ENCODE assay signal across 31 cellular contexts in genomic region chr10:93615576-93615975, GRCh38. TPM values are rescaled to one million over a fixed set of nuclear protein-coding genes. Genes with fewer than 3 reads are reported as not detected.
DNase-seq lines count a peak whose midpoint lies in the region; ATAC-seq, FAIRE-seq and TF ChIP-seq lines count a peak whose summit lies in the region.
"Had no signal": no experiment of that assay in that cellular context is flagged by ENCODE, and none has a peak within 500 bp of the region (broad histone marks: within the 10 kb centered on the region; RNA-seq: fewer than 3 reads in every experiment).

No MANE protein-coding gene starts in this region.

- H3K9ac ChIP-seq in HepG2 (ENCODE audit: insufficient read depth, low read depth, low read length), result no peak overlapping the region
- no peak overlapping the region for H3K9ac ChIP-seq in OCI-LY3 (ENCODE audit: low read length)
- H3K9ac ChIP-seq in neuronal stem cell (ENCODE audit: low read depth, low read length, poor library complexity), result no peak overlapping the region

- H4K20me1 ChIP-seq in HepG2 (ENCODE audit: insufficient read depth, low read length) (no peaks in the 10 kb centered on the region), OCI-LY3 (ENCODE audit: insufficient read depth, low read length) (no peaks in the 10 kb centered on the region)

- no peak for TF ChIP-seq EP300 in HepG2 (IDR thresholded peaks at IDR 0.05; ENCODE audit: low read depth in 2 of 2, low read length in 2 of 2)
- no peak for TF ChIP-seq EP300 in HepG2 (CRISPR knock-in tag; IDR thresholded peaks at IDR 0.05; ENCODE audit: borderline replicate concordance)
- TF ChIP-seq EP300 in tibial nerve (IDR thresholded peaks at IDR 0.05), result no peak

- CTCF ChIA-PET in HepG2 (lab: Yijun Ruan, JAX; ENCODE audit: low intra/inter-chr PET ratio, low total read pairs), result no interaction called here

- TF ChIP-seq CTCF in right lobe of liver (IDR thresholded peaks at IDR 0.05), result no peak
- no peak for TF ChIP-seq CTCF in HepG2 (CRISPR knock-in tag; IDR thresholded peaks at IDR 0.05)
- TF ChIP-seq CTCF in OCI-LY3 (IDR thresholded peaks at IDR 0.05; ENCODE audit: low read depth, low read length), result no peak
- TF ChIP-seq CTCF in lower lobe of right lung (IDR thresholded peaks at IDR 0.05), result no peak
- TF ChIP-seq CTCF in tibial nerve (IDR thresholded peaks at IDR 0.05), result no peak
- TF ChIP-seq CTCF in type B pancreatic cell (conservative IDR thresholded peaks at IDR 0.05), result no peak

- H4K8ac ChIP-seq in neuronal stem cell (ENCODE audit: low read depth, low read length), result no peak overlapping the region

- no peak overlapping the region for H2BK5ac ChIP-seq in neuronal stem cell (ENCODE audit: low read length)

- H3K4me1 ChIP-seq in right lobe of liver (no peaks in the 10 kb centered on the region), HepG2 (ENCODE audit: insufficient read depth, low read length) (peaks cover 30% of the 10 kb centered on the region), OCI-LY3 (ENCODE audit: low read length) (no peaks in the 10 kb centered on the region), lower lobe of right lung (no peaks in the 10 kb centered on the region), tibial nerve (no peaks in the 10 kb centered on the region), neuronal stem cell (ENCODE audit: control insufficient read depth in 2 of 2, insufficient read depth in 1 of 2, low read depth in 1 of 2, low read length in 2 of 2) (peaks cover 0 to 2% of the 10 kb centered on the region in 2 donors)
- H3K4me1 ChIP-seq: adrenal gland, esophagus muscularis mucosa, HAP-1 had no signal

- no peak overlapping the region for H3K27ac Mint-ChIP-seq in type B pancreatic cell
- H3K27ac Mint-ChIP-seq: activated CD4-positive, alpha-beta memory T cell treated with anti-CD3 and anti-CD28 coated beads, Interleukin-2, amount 10 ng/mL, durations not matched to agents 7 days and 5 days; activated naive CD4-positive, alpha-beta T cell treated with anti-CD3 and anti-CD28 coated beads, Interleukin-2, amount 10 ng/mL, durations not matched to agents 7 days and 5 days; natural killer cell had no signal

- TF ChIP-seq POLR2A in right lobe of liver (IDR thresholded peaks at IDR 0.05), result no peak
- no peak for TF ChIP-seq POLR2A in HepG2 (IDR thresholded peaks at IDR 0.05; ENCODE audit: insufficient read depth in 1 of 2, low read depth in 2 of 2, low read length in 2 of 2)
- no peak for TF ChIP-seq POLR2A in tibial nerve (IDR thresholded peaks at IDR 0.05)

- no peak overlapping the region for H2AK5ac ChIP-seq in neuronal stem cell (ENCODE audit: low read depth, low read length)

- H3K4me3 ChIP-seq in right lobe of liver (no peak overlapping the region), HepG2 (replicated peaks in 1 of 3; ENCODE audit: insufficient read depth in 1 of 3, low read depth in 2 of 3, low read length in 3 of 3) (no peak overlapping the region), OCI-LY3 (ENCODE audit: low read length) (no peak overlapping the region), lower lobe of right lung (no peak overlapping the region), tibial nerve (no peak overlapping the region), neuronal stem cell (ENCODE audit: low read length in 2 of 2) (no peak overlapping the region)
- H3K4me3 ChIP-seq: adrenal gland, esophagus muscularis mucosa, HAP-1 had no signal

- H3K79me1 ChIP-seq in neuronal stem cell (ENCODE audit: low read depth, low read length), result no peaks in the 10 kb centered on the region

- no peak overlapping the region for H4K91ac ChIP-seq in neuronal stem cell (ENCODE audit: low read depth, low read length, poor library complexity)

- in situ Hi-C loops in HepG2 (cut with HindIII; ENCODE audit: extremely low pct_ligation_motif_present, low pct_unique_long_range_greater_than_20kb), result no loop called here

- no peak for FAIRE-seq in HepG2 (lab: Jason Lieb, UNC)
- FAIRE-seq: A204.1, GM12891, keratinocyte had no signal

- H3K18ac ChIP-seq in neuronal stem cell (ENCODE audit: low read length), result no peak overlapping the region

- H3K9me3 ChIP-seq in right lobe of liver, result no peaks in the 10 kb centered on the region
- H3K9me3 ChIP-seq in HepG2 (ENCODE audit: low read length), result no peaks in the 10 kb centered on the region
- no peaks in the 10 kb centered on the region for H3K9me3 ChIP-seq in OCI-LY3 (ENCODE audit: insufficient read depth, low read length)
- H3K9me3 ChIP-seq in lower lobe of right lung, result no peaks in the 10 kb centered on the region
- H3K9me3 ChIP-seq in tibial nerve, result no peaks in the 10 kb centered on the region
- H3K9me3 ChIP-seq in neuronal stem cell (replicated peaks in 1 of 2; ENCODE audit: control insufficient read depth in 2 of 2, insufficient read depth in 1 of 2, low read depth in 1 of 2, low read length in 2 of 2), result no peaks in the 10 kb centered on the region
- H3K9me3 ChIP-seq: adrenal gland, esophagus muscularis mucosa, HAP-1, heart right ventricle had no signal

- no peak overlapping the region for H3K4me3 Mint-ChIP-seq in type B pancreatic cell
- H3K4me3 Mint-ChIP-seq: activated CD4-positive, alpha-beta memory T cell treated with anti-CD3 and anti-CD28 coated beads, Interleukin-2, amount 10 ng/mL, durations not matched to agents 7 days and 5 days; activated naive CD4-positive, alpha-beta T cell treated with anti-CD3 and anti-CD28 coated beads, Interleukin-2, amount 10 ng/mL, durations not matched to agents 7 days and 5 days; natural killer cell had no signal

- H3K36me3 Mint-ChIP-seq in type B pancreatic cell, result no peaks in the 10 kb centered on the region
- H3K36me3 Mint-ChIP-seq: activated naive CD4-positive, alpha-beta T cell treated with anti-CD3 and anti-CD28 coated beads, Interleukin-2, amount 10 ng/mL, durations not matched to agents 7 days and 5 days; natural killer cell had no signal

- BruUV-seq in HepG2 (replicated peaks; lab: Mats Ljungman, UMichigan), result no TSS peak

- no peak overlapping the region for H2BK12ac ChIP-seq in neuronal stem cell (ENCODE audit: low read length)

- peaks cover 5% of the 10 kb centered on the region for H3K4me1 Mint-ChIP-seq in type B pancreatic cell (ENCODE audit: unreplicated experiment)
- H3K4me1 Mint-ChIP-seq: activated CD4-positive, alpha-beta memory T cell treated with anti-CD3 and anti-CD28 coated beads, Interleukin-2, amount 10 ng/mL, durations not matched to agents 7 days and 5 days; activated naive CD4-positive, alpha-beta T cell treated with anti-CD3 and anti-CD28 coated beads, Interleukin-2, amount 10 ng/mL, durations not matched to agents 7 days and 5 days had no signal

- 28% methylated on average over 6 of the region's 6 CpGs for WGBS in right lobe of liver (ENCODE audit: insufficient coverage, low coverage, low lambda C conversion rate, missing lambda C conversion rate)
- 86% methylated on average over 6 of the region's 6 CpGs for WGBS in HepG2 (ENCODE audit: low lambda C conversion rate)
- 79% methylated on average over 6 of the region's 6 CpGs for WGBS in tibial nerve, 2 donors
- no CpG with 5 or more reads among the region's 6 CpGs for WGBS in neuronal stem cell (ENCODE audit: extremely low coverage in 2 of 2, insufficient read length in 2 of 2, insufficient replicate concordance in 1 of 2), 2 donors

- DNase-seq in right lobe of liver (no peak), HepG2 (ENCODE audit: low spot score) (no peak), lower lobe of right lung (no peak), tibial nerve (ENCODE audit: low spot score in 2 of 2) (no peak), HuH-7 (ENCODE audit: low spot score) (no peak), type B pancreatic cell (ENCODE audit: extremely low spot score, unreplicated experiment) (no peak), neuronal stem cell (ENCODE audit: low spot score) (no peak)
- DNase-seq: activated CD4-positive, alpha-beta memory T cell treated with anti-CD3 and anti-CD28 coated beads, Interleukin-2, amount 10 ng/mL, durations not matched to agents 7 days and 5 days; activated naive CD4-positive, alpha-beta T cell treated with anti-CD3 and anti-CD28 coated beads, Interleukin-2, amount 10 ng/mL, durations not matched to agents 7 days and 5 days; adrenal gland; central memory CD4-positive, alpha-beta T cell; DMS153; foreskin fibroblast; heart right ventricle; natural killer cell; NCI-H1048; NCI-H1694; NCI-H748 treated with DMSO at 0.1 percent for 48 hours; stimulated activated CD4-positive, alpha-beta T cell treated with anti-CD3 and anti-CD28 coated beads, Interleukin-15, amount 100 ng/mL, for 24 hours; stimulated activated naive CD4-positive, alpha-beta T cell had no signal

- no peak overlapping the region for H2AFZ ChIP-seq in HepG2 (ENCODE audit: low read length)
- peak overlapping the region; percentile 39; the same call in 1 of the 2 replicates for H2AFZ ChIP-seq in OCI-LY3 (ENCODE audit: low read depth, low read length)
- no peak overlapping the region for H2AFZ ChIP-seq in neuronal stem cell (ENCODE audit: low read length)

- H3K27me3 ChIP-seq in right lobe of liver, result no peaks in the 10 kb centered on the region
- H3K27me3 ChIP-seq in HepG2 (ENCODE audit: control insufficient read depth in 1 of 2, insufficient read depth in 2 of 2, low read length in 2 of 2), result no peaks in the 10 kb centered on the region; a peak in 1 of 5 replicates
- no peaks in the 10 kb centered on the region for H3K27me3 ChIP-seq in OCI-LY3 (ENCODE audit: low read depth, low read length)
- H3K27me3 ChIP-seq in lower lobe of right lung (ENCODE audit: low read depth), result no peaks in the 10 kb centered on the region
- H3K27me3 ChIP-seq in tibial nerve, result no peaks in the 10 kb centered on the region
- H3K27me3 ChIP-seq in neuronal stem cell (ENCODE audit: control insufficient read depth in 3 of 3, insufficient read depth in 3 of 3, low read depth in 1 of 3, low read length in 3 of 3), result peaks cover 0 to 25% (median 0%) of the 10 kb centered on the region in 3 experiments
- H3K27me3 ChIP-seq: adrenal gland, esophagus muscularis mucosa, heart right ventricle had no signal

- H3K4me2 ChIP-seq in HepG2 (ENCODE audit: low read depth, low read length), result no peak overlapping the region
- no peak overlapping the region for H3K4me2 ChIP-seq in OCI-LY3 (ENCODE audit: low read length)
- H3K4me2 ChIP-seq in neuronal stem cell (ENCODE audit: insufficient read depth, low read length, poor library complexity, severe bottlenecking), result no peak overlapping the region

- H2BK120ac ChIP-seq in neuronal stem cell (ENCODE audit: low read depth, low read length), result no peak overlapping the region

- no peak overlapping the region for H3K23ac ChIP-seq in neuronal stem cell (ENCODE audit: low read depth, low read length, poor library complexity)

- peaks cover 34% of the 10 kb centered on the region for H3K27me3 Mint-ChIP-seq in type B pancreatic cell
- H3K27me3 Mint-ChIP-seq: activated CD4-positive, alpha-beta memory T cell treated with anti-CD3 and anti-CD28 coated beads, Interleukin-2, amount 10 ng/mL, durations not matched to agents 7 days and 5 days had no signal

- H3K36me3 ChIP-seq in right lobe of liver (no peaks in the 10 kb centered on the region), HepG2 (replicated peaks in 1 of 2; ENCODE audit: control insufficient read depth in 1 of 2, insufficient read depth in 2 of 2, low read length in 2 of 2) (no peaks in the 10 kb centered on the region), OCI-LY3 (replicated peaks; ENCODE audit: low read depth, low read length) (no peaks in the 10 kb centered on the region), lower lobe of right lung (no peaks in the 10 kb centered on the region), tibial nerve (no peaks in the 10 kb centered on the region), neuronal stem cell (replicated peaks in 1 of 2; ENCODE audit: control insufficient read depth in 2 of 2, insufficient read depth in 2 of 2, low read length in 2 of 2) (no peaks in the 10 kb centered on the region)
- H3K36me3 ChIP-seq: adrenal gland, esophagus muscularis mucosa, HAP-1, heart right ventricle had no signal

- intact Hi-C loops in right lobe of liver (cut with DNase I) (no loop called here), HepG2 (cut with micrococcal nuclease; ENCODE audit: unreplicated experiment) (no loop called here), lower lobe of right lung (cut with DNase I) (no loop called here)

- H3K79me2 ChIP-seq in HepG2 (ENCODE audit: insufficient read depth, low read length) (no peaks in the 10 kb centered on the region), OCI-LY3 (ENCODE audit: low read length) (no peaks in the 10 kb centered on the region)

- POLR2A ChIA-PET in HepG2 (lab: Yijun Ruan, JAX), result no interaction called here

- H3K27ac ChIP-seq in right lobe of liver, result no peak overlapping the region
- no peak overlapping the region for H3K27ac ChIP-seq in HepG2 (ENCODE audit: extremely low read length, insufficient read depth, low read length)
- no peak overlapping the region for H3K27ac ChIP-seq in OCI-LY3 (ENCODE audit: low read length)
- H3K27ac ChIP-seq in lower lobe of right lung, result no peak overlapping the region
- no peak overlapping the region for H3K27ac ChIP-seq in tibial nerve
- H3K27ac ChIP-seq in neuronal stem cell (replicated peaks; ENCODE audit: low read length), result no peak overlapping the region
- H3K27ac ChIP-seq: esophagus muscularis mucosa had no signal

- ATAC-seq in right lobe of liver, result peak in 3 of 4 donors; percentile 23 to 40 (median 26)
- ATAC-seq in HepG2, result no peak
- ATAC-seq in lower lobe of right lung, result peak; percentile 12 to 39
- ATAC-seq: heart right ventricle, SK-N-SH treated with all-trans-retinoic acid at 6 μM for 48 hours had no signal

- no peak overlapping the region for H3K4ac ChIP-seq in neuronal stem cell (ENCODE audit: low read length)

- no peak overlapping the region for H3K14ac ChIP-seq in neuronal stem cell (ENCODE audit: low read length)

- H2BK15ac ChIP-seq in neuronal stem cell (ENCODE audit: low read length), result no peak overlapping the region

- TF ChIP-seq RAD21 in HepG2 (CRISPR knock-in tag; IDR thresholded peaks at IDR 0.05), result no peak

- H3K9me3 Mint-ChIP-seq in type B pancreatic cell, result no peaks in the 10 kb centered on the region
- H3K9me3 Mint-ChIP-seq: activated CD4-positive, alpha-beta memory T cell treated with anti-CD3 and anti-CD28 coated beads, Interleukin-2, amount 10 ng/mL, durations not matched to agents 7 days and 5 days; activated naive CD4-positive, alpha-beta T cell treated with anti-CD3 and anti-CD28 coated beads, Interleukin-2, amount 10 ng/mL, durations not matched to agents 7 days and 5 days; natural killer cell had no signal

RNA-seq across cellular contexts. Expression of gene PDE6C, which starts 3.2 kb away (rescaled TPM):
- not detected for total RNA-seq in right lobe of liver
- 0.39 and 0.64 TPM in 2 replicates for total RNA-seq in HepG2 (2016; rRNA removed; fragmentation: Illumina TruSeq; extraction: Trizol)
- total RNA-seq in HepG2 (2016; cell fraction: cytosol; rRNA removed; fragmentation: Illumina TruSeq; extraction: Trizol; ENCODE audit: low read depth), result 0.18 TPM in 1 of 2 replicates, not detected in the other
- 0.43 and 0.73 TPM in 2 replicates for total RNA-seq in HepG2 (2016; cell fraction: insoluble cytoplasmic fraction; rRNA removed; fragmentation: Illumina TruSeq; extraction: Trizol)
- total RNA-seq in HepG2 (2016; cell fraction: membrane; rRNA removed; fragmentation: Illumina TruSeq; extraction: Trizol), result 0.21 and 0.68 TPM in 2 replicates
- not detected in 2 replicates for total RNA-seq in HepG2 (2016; cell fraction: nucleus; rRNA removed; fragmentation: Illumina TruSeq; extraction: Trizol)
- polyA plus RNA-seq in HepG2 (2011; rRNA removed), result not detected in 2 replicates
- polyA plus RNA-seq in HepG2 (2011; cell fraction: cytosol; rRNA removed), result not detected in 2 replicates
- not detected in 2 replicates for polyA plus RNA-seq in HepG2 (2011; cell fraction: nucleus; rRNA removed)
- polyA plus RNA-seq in HepG2 (2012), result 0.28 and 0.43 TPM in 2 replicates
- polyA plus RNA-seq in HepG2 (2016; cell fraction: cytosol; fragmentation: Illumina TruSeq; extraction: Trizol; ENCODE audit: low read depth), result 0.46 and 1.3 TPM in 2 replicates
- 0.23 and 0.49 TPM in 2 replicates for polyA plus RNA-seq in HepG2 (2016; cell fraction: insoluble cytoplasmic fraction; fragmentation: Illumina TruSeq; extraction: Trizol; ENCODE audit: low read depth)
- 0.21 and 0.65 TPM in 2 replicates for polyA plus RNA-seq in HepG2 (2016; cell fraction: membrane; fragmentation: Illumina TruSeq; extraction: Trizol; ENCODE audit: low read depth)
- polyA plus RNA-seq in HepG2 (2016; cell fraction: nucleus; fragmentation: Illumina TruSeq; extraction: Trizol; ENCODE audit: insufficient read depth, low read depth), result 0.27 TPM in 1 of 2 replicates, not detected in the other
- not detected in 2 replicates for polyA minus RNA-seq in HepG2 (2011; rRNA and poly(A)+ RNA removed; ENCODE audit: low replicate concordance)
- polyA minus RNA-seq in HepG2 (2011; cell fraction: cytosol; rRNA and poly(A)+ RNA removed), result not detected in 2 replicates
- 0.12 TPM in 1 of 2 replicates, not detected in the other for polyA minus RNA-seq in HepG2 (2011; cell fraction: nucleus; rRNA and poly(A)+ RNA removed)
- not detected for total RNA-seq in lower lobe of right lung
- total RNA-seq in tibial nerve, result not detected
- total RNA-seq in type B pancreatic cell (ENCODE audit: low replicate concordance), result not detected in 2 replicates
- not detected for polyA plus RNA-seq in neuronal stem cell (2013, experiment 1 of 2)
- polyA plus RNA-seq in neuronal stem cell (2013, experiment 2 of 2), result not detected
- total RNA-seq: activated CD4-positive, alpha-beta memory T cell treated with anti-CD3 and anti-CD28 coated beads, Interleukin-2, amount 10 ng/mL, durations not matched to agents 7 days and 5 days; adrenal gland; esophagus muscularis mucosa; heart right ventricle; liver; natural killer cell; omental fat pad; T-helper 2 cell treated with Interferon-gamma antibody and Interleukin-4, amounts not matched to agents 100 ng/mL and 5 ng/mL, for 36 hours; ureter had no signal
- polyA plus RNA-seq: adrenal gland, heart right ventricle, keratinocyte, liver had no signal

RNA-seq across cellular contexts. Expression of gene RBP4, which starts 14.5 kb away (rescaled TPM):
- 1,000 to 10,000 TPM; 4,975 to 8,539 (median 5,621) TPM for total RNA-seq in right lobe of liver
- 310 and 642 TPM in 2 replicates for total RNA-seq in HepG2 (2016; rRNA removed; fragmentation: Illumina TruSeq; extraction: Trizol)
- total RNA-seq in HepG2 (2016; cell fraction: cytosol; rRNA removed; fragmentation: Illumina TruSeq; extraction: Trizol; ENCODE audit: low read depth), result 113 and 138 TPM in 2 replicates
- 301 and 640 TPM in 2 replicates for total RNA-seq in HepG2 (2016; cell fraction: insoluble cytoplasmic fraction; rRNA removed; fragmentation: Illumina TruSeq; extraction: Trizol)
- 174 and 205 TPM in 2 replicates for total RNA-seq in HepG2 (2016; cell fraction: membrane; rRNA removed; fragmentation: Illumina TruSeq; extraction: Trizol)
- 588 and 712 TPM in 2 replicates for total RNA-seq in HepG2 (2016; cell fraction: nucleus; rRNA removed; fragmentation: Illumina TruSeq; extraction: Trizol)
- 931 and 1,080 TPM in 2 replicates for polyA plus RNA-seq in HepG2 (2011; rRNA removed)
- polyA plus RNA-seq in HepG2 (2011; cell fraction: cytosol; rRNA removed), result 1,361 and 1,403 TPM in 2 replicates
- 575 and 645 TPM in 2 replicates for polyA plus RNA-seq in HepG2 (2011; cell fraction: nucleus; rRNA removed)
- 1,685 and 1,730 TPM in 2 replicates for polyA plus RNA-seq in HepG2 (2012)
- 301 and 378 TPM in 2 replicates for polyA plus RNA-seq in HepG2 (2016; cell fraction: cytosol; fragmentation: Illumina TruSeq; extraction: Trizol; ENCODE audit: low read depth)
- polyA plus RNA-seq in HepG2 (2016; cell fraction: insoluble cytoplasmic fraction; fragmentation: Illumina TruSeq; extraction: Trizol; ENCODE audit: low read depth), result 671 and 691 TPM in 2 replicates
- polyA plus RNA-seq in HepG2 (2016; cell fraction: membrane; fragmentation: Illumina TruSeq; extraction: Trizol; ENCODE audit: low read depth), result 336 and 408 TPM in 2 replicates
- polyA plus RNA-seq in HepG2 (2016; cell fraction: nucleus; fragmentation: Illumina TruSeq; extraction: Trizol; ENCODE audit: insufficient read depth, low read depth), result 1,909 and 2,130 TPM in 2 replicates
- polyA minus RNA-seq in HepG2 (2011; rRNA and poly(A)+ RNA removed; ENCODE audit: low replicate concordance), result 0.19 and 898 TPM in 2 replicates
- 385 and 416 TPM in 2 replicates for polyA minus RNA-seq in HepG2 (2011; cell fraction: cytosol; rRNA and poly(A)+ RNA removed)
- polyA minus RNA-seq in HepG2 (2011; cell fraction: nucleus; rRNA and poly(A)+ RNA removed), result 128 and 176 TPM in 2 replicates
- 17.4 TPM for total RNA-seq in lower lobe of right lung
- total RNA-seq in tibial nerve, result 100 to 1,000 TPM in 3 of 4 donors, 10 to 100 TPM in 1; 92.0 to 127 (median 119) TPM
- 30.3 and 54.3 TPM in 2 replicates for total RNA-seq in type B pancreatic cell (ENCODE audit: low replicate concordance)
- 0.06 TPM for polyA plus RNA-seq in neuronal stem cell (2013, experiment 1 of 2)
- polyA plus RNA-seq in neuronal stem cell (2013, experiment 2 of 2), result 0.06 TPM
- total RNA-seq: activated CD4-positive, alpha-beta memory T cell treated with anti-CD3 and anti-CD28 coated beads, Interleukin-2, amount 10 ng/mL, durations not matched to agents 7 days and 5 days; natural killer cell; T-helper 2 cell treated with Interferon-gamma antibody and Interleukin-4, amounts not matched to agents 100 ng/mL and 5 ng/mL, for 36 hours had no signal
- polyA plus RNA-seq: keratinocyte had no signal

RNA-seq across cellular contexts. Expression of gene FFAR4, which starts 49.1 kb away (rescaled TPM):
- total RNA-seq in right lobe of liver (under 1 TPM; 0.07 to 0.27 (median 0.19) TPM), HepG2 (2016; rRNA removed; fragmentation: Illumina TruSeq; extraction: Trizol) (not detected in 2 replicates), lower lobe of right lung (13.7 TPM), tibial nerve (1 to 10 TPM in 2 of 4 donors, under 1 TPM in 2; 0.39 to 1.5 (median 0.97) TPM), type B pancreatic cell (ENCODE audit: low replicate concordance) (0.70 and 1.2 TPM in 2 replicates)
- total RNA-seq in HepG2 (2016; cell fraction: cytosol; rRNA removed; fragmentation: Illumina TruSeq; extraction: Trizol; ENCODE audit: low read depth), result not detected in 2 replicates
- not detected in 2 replicates for total RNA-seq in HepG2 (2016; cell fraction: insoluble cytoplasmic fraction; rRNA removed; fragmentation: Illumina TruSeq; extraction: Trizol)
- total RNA-seq in HepG2 (2016; cell fraction: membrane; rRNA removed; fragmentation: Illumina TruSeq; extraction: Trizol), result not detected in 2 replicates
- total RNA-seq in HepG2 (2016; cell fraction: nucleus; rRNA removed; fragmentation: Illumina TruSeq; extraction: Trizol), result not detected in 2 replicates
- polyA plus RNA-seq in HepG2 (2011; rRNA removed), result 0.09 and 0.17 TPM in 2 replicates
- polyA plus RNA-seq in HepG2 (2011; cell fraction: cytosol; rRNA removed), result 0.08 TPM in 1 of 2 replicates, not detected in the other
- not detected in 2 replicates for polyA plus RNA-seq in HepG2 (2011; cell fraction: nucleus; rRNA removed)
- not detected in 2 replicates for polyA plus RNA-seq in HepG2 (2012)
- not detected in 2 replicates for polyA plus RNA-seq in HepG2 (2016; cell fraction: cytosol; fragmentation: Illumina TruSeq; extraction: Trizol; ENCODE audit: low read depth)
- polyA plus RNA-seq in HepG2 (2016; cell fraction: insoluble cytoplasmic fraction; fragmentation: Illumina TruSeq; extraction: Trizol; ENCODE audit: low read depth), result not detected in 2 replicates
- polyA plus RNA-seq in HepG2 (2016; cell fraction: membrane; fragmentation: Illumina TruSeq; extraction: Trizol; ENCODE audit: low read depth), result not detected in 2 replicates
- polyA plus RNA-seq in HepG2 (2016; cell fraction: nucleus; fragmentation: Illumina TruSeq; extraction: Trizol; ENCODE audit: insufficient read depth, low read depth), result not detected in 2 replicates
- not detected in 2 replicates for polyA minus RNA-seq in HepG2 (2011; rRNA and poly(A)+ RNA removed; ENCODE audit: low replicate concordance)
- polyA minus RNA-seq in HepG2 (2011; cell fraction: cytosol; rRNA and poly(A)+ RNA removed), result not detected in 2 replicates
- 0.77 and 0.87 TPM in 2 replicates for polyA minus RNA-seq in HepG2 (2011; cell fraction: nucleus; rRNA and poly(A)+ RNA removed)
- 0.01 TPM for polyA plus RNA-seq in neuronal stem cell (2013, experiment 1 of 2)
- polyA plus RNA-seq in neuronal stem cell (2013, experiment 2 of 2), result not detected
- total RNA-seq: activated CD4-positive, alpha-beta memory T cell treated with anti-CD3 and anti-CD28 coated beads, Interleukin-2, amount 10 ng/mL, durations not matched to agents 7 days and 5 days; natural killer cell; T-helper 2 cell treated with Interferon-gamma antibody and Interleukin-4, amounts not matched to agents 100 ng/mL and 5 ng/mL, for 36 hours had no signal
- polyA plus RNA-seq: keratinocyte had no signal
